26 cellular contexts compared by ENCODE assay signal in the genomic region with DNA sequence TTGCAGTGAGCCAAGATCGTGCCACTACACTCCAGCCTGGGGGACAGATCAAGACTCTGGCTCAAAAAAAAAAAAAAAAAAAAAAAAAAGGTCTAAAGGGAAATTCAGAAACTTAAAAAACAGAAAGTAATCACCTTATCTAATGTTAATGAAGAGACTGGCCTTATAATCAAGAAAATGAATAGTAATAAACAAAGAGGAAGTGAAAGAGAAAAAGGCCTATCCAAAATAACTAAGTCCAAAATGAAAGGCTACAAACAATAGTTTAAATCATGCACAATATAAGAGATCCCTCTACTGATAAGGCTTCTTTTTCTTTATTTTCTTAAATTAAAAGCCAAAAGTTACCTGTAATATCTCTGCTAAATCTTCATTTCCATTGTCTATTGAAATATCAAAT. TPM values are rescaled to one million over a fixed set of nuclear protein-coding genes. Genes with fewer than 3 reads are reported as not detected.
A peak's percentile ranks its signal among the peaks of the same experiment; 100 is the strongest.
DNase-seq lines count a peak whose midpoint lies in the region; ATAC-seq and TF ChIP-seq lines count a peak whose summit lies in the region.
"Had no signal": no experiment of that assay in that cellular context is flagged by ENCODE, and none has a peak within 500 bp of the region (broad histone marks: within the 10 kb centered on the region; RNA-seq: fewer than 3 reads in every experiment).

No MANE protein-coding gene starts in this region.

- H3K27ac Mint-ChIP-seq in effector memory CD8-positive, alpha-beta T cell: peak overlapping the region; percentile 46
- H3K27ac Mint-ChIP-seq in HFFc6: no peak overlapping the region
- H3K27ac Mint-ChIP-seq: activated CD4-positive, alpha-beta T cell treated with anti-CD3 and anti-CD28 coated beads for 36 hours; GM23338; stimulated activated effector memory CD8-positive, alpha-beta T cell treated with anti-CD3 and anti-CD28 coated beads, Interleukin-12 subunit alpha, Interleukin-12 subunit beta, amount 100 ng/mL, for 72 hours had no signal

- DNase-seq in GM13976 (ENCODE audit: low spot score) (peak; percentile 40), HFFc6 (no peak), midbrain (lab: John Stamatoyannopoulos, UW) (no peak)
- DNase-seq in effector memory CD8-positive, alpha-beta T cell: no peak
- DNase-seq: activated CD4-positive, alpha-beta T cell treated with anti-CD3 and anti-CD28 coated beads for 36 hours; DMS53; dorsolateral prefrontal cortex; GF-D8; heart left ventricle; left colon; mesendoderm; naive thymus-derived CD8-positive, alpha-beta T cell; NCI-H1092; NCI-H187 treated with DMSO at 0.1 percent for 48 hours; SHP77 treated with DMSO at 0.1 percent for 48 hours; small intestine; stimulated activated CD4-positive, alpha-beta T cell treated with anti-CD3 and anti-CD28 coated beads, Interleukin-2, amount 100 ng/mL, for 24 hours; T-cell had no signal

- H3K4me3 Mint-ChIP-seq in effector memory CD8-positive, alpha-beta T cell: no peak overlapping the region
- no peak overlapping the region for H3K4me3 Mint-ChIP-seq in HFFc6
- H3K4me3 Mint-ChIP-seq: activated CD4-positive, alpha-beta T cell treated with anti-CD3 and anti-CD28 coated beads for 36 hours; central memory CD8-positive, alpha-beta T cell; GM23338; naive thymus-derived CD8-positive, alpha-beta T cell; stimulated activated effector memory CD8-positive, alpha-beta T cell treated with anti-CD3 and anti-CD28 coated beads, Interleukin-12 subunit alpha, Interleukin-12 subunit beta, amount 100 ng/mL, for 72 hours; T-cell had no signal

- no peaks in the 10 kb centered on the region for H3K9me3 Mint-ChIP-seq in effector memory CD8-positive, alpha-beta T cell
- H3K9me3 Mint-ChIP-seq in HFFc6: peaks cover 10% of the 10 kb centered on the region
- H3K9me3 Mint-ChIP-seq: activated naive CD4-positive, alpha-beta T cell treated with anti-CD3 and anti-CD28 coated beads, Interleukin-2, amount 50 U/mL, for 72 hours; central memory CD8-positive, alpha-beta T cell; stimulated activated effector memory CD8-positive, alpha-beta T cell treated with anti-CD3 and anti-CD28 coated beads, Interleukin-12 subunit alpha, Interleukin-12 subunit beta, amount 100 ng/mL, for 72 hours had no signal

- in situ Hi-C loops in GM13976 (cut with MboI; ENCODE audit: low sequenced_read_pairs, unreplicated experiment): loop anchor here (10.0 kb wide), 1 partner anchor 118 kb away; the partner anchor contains the start of gene SLC27A2

- TF ChIP-seq CTCF in GM13976 (IDR thresholded peaks at IDR 0.05; ENCODE audit: borderline replicate concordance, control extremely low read depth, extremely low read depth, insufficient read depth, missing control alignments) (no peak), HFFc6 (IDR thresholded peaks at IDR 0.05) (no peak)

- H3K4me1 Mint-ChIP-seq in effector memory CD8-positive, alpha-beta T cell (ENCODE audit: low read depth in 2 of 2): no peaks in the 10 kb centered on the region
- H3K4me1 Mint-ChIP-seq in HFFc6 (ENCODE audit: low read depth): peaks cover 17% of the 10 kb centered on the region; the same call in 1 of the 2 replicates
- H3K4me1 Mint-ChIP-seq: activated CD4-positive, alpha-beta T cell treated with anti-CD3 and anti-CD28 coated beads for 36 hours; central memory CD8-positive, alpha-beta T cell; GM23338; stimulated activated effector memory CD8-positive, alpha-beta T cell treated with anti-CD3 and anti-CD28 coated beads, Interleukin-12 subunit alpha, Interleukin-12 subunit beta, amount 100 ng/mL, for 72 hours; T-cell had no signal

- ATAC-seq in GM18870 (IDR thresholded peaks at IDR 0.05; ENCODE audit: unreplicated experiment) (peak; percentile 57), HG03060 (IDR thresholded peaks at IDR 0.05; ENCODE audit: low read depth, unreplicated experiment) (peak; percentile 62), HG03460 (IDR thresholded peaks at IDR 0.05; ENCODE audit: unreplicated experiment) (no peak)
- ATAC-seq in effector memory CD8-positive, alpha-beta T cell (replicated peaks): no peak
- ATAC-seq: activated CD4-positive, alpha-beta T cell treated with anti-CD3 and anti-CD28 coated beads for 36 hours; activated naive CD4-positive, alpha-beta T cell treated with anti-CD3 and anti-CD28 coated beads, Interleukin-2, amount 50 U/mL, for 72 hours; GM23338; heart left ventricle; left colon; naive thymus-derived CD8-positive, alpha-beta T cell; stimulated activated effector memory CD8-positive, alpha-beta T cell treated with anti-CD3 and anti-CD28 coated beads, Interleukin-12 subunit alpha, Interleukin-12 subunit beta, amount 100 ng/mL, for 72 hours; T-cell had no signal

- H3K27me3 Mint-ChIP-seq in effector memory CD8-positive, alpha-beta T cell: no peaks in the 10 kb centered on the region
- H3K27me3 Mint-ChIP-seq in HFFc6 (ENCODE audit: insufficient read depth): no peaks in the 10 kb centered on the region
- H3K27me3 Mint-ChIP-seq: activated CD4-positive, alpha-beta T cell treated with anti-CD3 and anti-CD28 coated beads for 36 hours; central memory CD8-positive, alpha-beta T cell; naive thymus-derived CD8-positive, alpha-beta T cell; T-cell had no signal

- peaks cover 70% of the 10 kb centered on the region for H3K36me3 Mint-ChIP-seq in effector memory CD8-positive, alpha-beta T cell (ENCODE audit: insufficient read depth)
- peaks cover 26% of the 10 kb centered on the region for H3K36me3 Mint-ChIP-seq in HFFc6 (ENCODE audit: low read depth)

RNA-seq across cellular contexts. Expression of gene HDC, which starts 37.1 kb away (rescaled TPM):
- under 1 TPM in 1 of 6 experiments, not detected in 5; 0.07 TPM for total RNA-seq in HFFc6 (2021; fragmentation: NEBNext Ultra II Directional; extraction: Animal tissue kit (Norgen Biotek cat#: 25700))
- total RNA-seq: astrocyte; GM23338; naive thymus-derived CD8-positive, alpha-beta T cell had no signal

RNA-seq across cellular contexts. Expression of gene GABPB1, which starts 52.4 kb away (rescaled TPM):
- 10 to 100 TPM; 20.8 to 28.4 (median 25.3) TPM for total RNA-seq in HFFc6 (2021; fragmentation: NEBNext Ultra II Directional; extraction: Animal tissue kit (Norgen Biotek cat#: 25700))

Comparison
In these comparisons a context has a peak if more than half of its experiments do, and no peak if none do; other contexts are left out.
1. ATAC-seq: peak in GM18870 (single experiment) and HG03060 (single experiment); none in effector memory CD8-positive, alpha-beta T cell (single experiment) and HG03460 (single experiment).